27 cellular contexts compared by ENCODE assay signal in genomic region chr20:58903636-58904035, GRCh38. TPM values are rescaled to one million over a fixed set of nuclear protein-coding genes. Genes with fewer than 3 reads are reported as not detected.
DNase-seq lines count a peak whose midpoint lies in the region; ATAC-seq, FAIRE-seq and TF ChIP-seq lines count a peak whose summit lies in the region.
"Had no signal": no experiment of that assay in that cellular context is flagged by ENCODE, and none has a peak within 500 bp of the region (broad histone marks: within the 10 kb centered on the region; RNA-seq: fewer than 3 reads in every experiment).

No MANE protein-coding gene starts in this region.

- no peak overlapping the region for H2BK5ac ChIP-seq in H1 (ENCODE audit: low read depth, low read length)

- CTCF ChIA-PET in H1 (lab: Charles Lee; ENCODE audit: partially characterized antibody): interaction anchor here (0.5 to 1.1 kb wide), 5 partner anchors 33 to 552 kb away, joined by 3 read pairs; no protein-coding TSS in a partner anchor

- no peak overlapping the region for H3K56ac ChIP-seq in H1 (replicated peaks; ENCODE audit: insufficient read length, low read depth, low read length)

- peak overlapping the region; percentile 61 for H3K27ac Mint-ChIP-seq in stimulated activated effector memory CD8-positive, alpha-beta T cell treated with anti-CD3 and anti-CD28 coated beads, Interleukin-12 subunit alpha, Interleukin-12 subunit beta, amount 100 ng/mL, for 72 hours

- no peak overlapping the region for H2AFZ ChIP-seq in H1 (ENCODE audit: low read length)

- H3K36me3 Mint-ChIP-seq in stimulated activated effector memory CD8-positive, alpha-beta T cell treated with anti-CD3 and anti-CD28 coated beads, Interleukin-12 subunit alpha, Interleukin-12 subunit beta, amount 100 ng/mL, for 72 hours: peaks cover 99% of the 10 kb centered on the region

- H3K79me1 ChIP-seq in H1 (ENCODE audit: low read depth, low read length): peaks cover 3% of the 10 kb centered on the region

- no peak overlapping the region for H2BK20ac ChIP-seq in H1 (ENCODE audit: low read length)

- H2BK15ac ChIP-seq in H1 (ENCODE audit: low read length): no peak overlapping the region

- H3K4me2 ChIP-seq in H1 (ENCODE audit: insufficient read depth in 1 of 2, low read depth in 2 of 2, low read length in 2 of 2): no peak overlapping the region

- H2AK5ac ChIP-seq in H1 (ENCODE audit: low read depth, low read length): no peak overlapping the region

- no peak for TF ChIP-seq RAD21 in H1 (IDR thresholded peaks at IDR 0.05 in 1 of 2, conservative IDR thresholded peaks at IDR 0.05 in 1 of 2; ENCODE audit: low read depth in 2 of 2, low read length in 2 of 2)

- H3K4me3 Mint-ChIP-seq in stimulated activated effector memory CD8-positive, alpha-beta T cell treated with anti-CD3 and anti-CD28 coated beads, Interleukin-12 subunit alpha, Interleukin-12 subunit beta, amount 100 ng/mL, for 72 hours: no peak overlapping the region
- H3K4me3 Mint-ChIP-seq: H9; stimulated activated naive CD8-positive, alpha-beta T cell treated with anti-CD3 and anti-CD28 coated beads, Interleukin-15, amount 100 ng/mL, for 72 hours had no signal

- H2BK120ac ChIP-seq in H1 (replicated peaks; ENCODE audit: low read depth, low read length): no peak overlapping the region

- no peak overlapping the region for H3K18ac ChIP-seq in H1 (ENCODE audit: extremely low read depth, low read length)

- FAIRE-seq in HTR-8/SVneo (lab: Jason Lieb, UNC) (peak; percentile 80), H1 (lab: Jason Lieb, UNC) (no peak)

- intact Hi-C loops in left cardiac atrium (cut with DNase I): no loop called here

- ATAC-seq in left cardiac atrium (no peak), HG03439 (IDR thresholded peaks at IDR 0.05; ENCODE audit: unreplicated experiment) (no peak)
- no peak for ATAC-seq in stimulated activated effector memory CD8-positive, alpha-beta T cell treated with anti-CD3 and anti-CD28 coated beads, Interleukin-12 subunit alpha, Interleukin-12 subunit beta, amount 100 ng/mL, for 72 hours
- ATAC-seq: mucosa of descending colon; stimulated activated naive CD8-positive, alpha-beta T cell treated with anti-CD3 and anti-CD28 coated beads, Interleukin-15, amount 100 ng/mL, for 72 hours had no signal

- peaks cover 0 to 54% of the 10 kb centered on the region in 2 experiments; a peak in 3 of 4 replicates for H3K79me2 ChIP-seq in H1 (ENCODE audit: control insufficient read depth in 1 of 2, insufficient read depth in 2 of 2, low read length in 2 of 2)

- no peak overlapping the region for H4K8ac ChIP-seq in H1 (ENCODE audit: extremely low read depth, insufficient read depth, low read length)

- no peak overlapping the region for H3K14ac ChIP-seq in H1 (ENCODE audit: insufficient read length)

- H4K20me1 ChIP-seq in H1 (replicated peaks in 1 of 2; ENCODE audit: control insufficient read depth in 1 of 2, insufficient read depth in 2 of 2, low read length in 2 of 2): peaks cover 11 to 42% of the 10 kb centered on the region in 2 experiments

- H3K9ac ChIP-seq in H1 (replicated peaks in 1 of 4; ENCODE audit: extremely low read depth in 1 of 4, low read depth in 3 of 4, low read length in 3 of 4): no peak overlapping the region

- DNase-seq in cardiac muscle cell (ENCODE audit: low read depth in 1 of 2, low spot score in 1 of 2) (no peak), left cardiac atrium (no peak), HTR-8/SVneo (ENCODE audit: insufficient read length, low spot score) (no peak), H1 (ENCODE audit: low read depth in 1 of 2, low spot score in 2 of 2) (no peak), NCI-H1105 treated with DMSO at 0.1 percent for 48 hours (lab: John Stamatoyannopoulos, UW) (no peak), NCI-H1694 treated with DMSO at 0.1 percent for 48 hours (lab: John Stamatoyannopoulos, UW) (no peak)
- DNase-seq in stimulated activated effector memory CD8-positive, alpha-beta T cell treated with anti-CD3 and anti-CD28 coated beads, Interleukin-12 subunit alpha, Interleukin-12 subunit beta, amount 100 ng/mL, for 72 hours (ENCODE audit: low spot score in 2 of 2): no peak
- DNase-seq: activated CD4-positive, alpha-beta T cell treated with anti-CD3 and anti-CD28 coated beads for 1 hour; activated effector memory CD4-positive, alpha-beta T cell treated with anti-CD3 and anti-CD28 coated beads, Interleukin-2, amount 50 U/mL, for 16 hours; amniotic stem cell; DMS53; dorsolateral prefrontal cortex; GDM1; H9; Karpas-422; mucosa of descending colon; NCI-H1048; NCI-H2029 treated with DMSO at 0.1 percent for 48 hours; NCI-H345; NCI-H774; stimulated activated CD4-positive, alpha-beta T cell treated with anti-CD3 and anti-CD28 coated beads, Interleukin-4, amount 100 ng/mL, for 24 hours; stimulated activated naive CD8-positive, alpha-beta T cell treated with anti-CD3 and anti-CD28 coated beads, Interleukin-15, amount 100 ng/mL, for 72 hours; SW 1271; tibial artery had no signal

- TF ChIP-seq CTCF in cardiac muscle cell (IDR thresholded peaks at IDR 0.05; ENCODE audit: low read depth, low read length) (no peak), H1 (IDR thresholded peaks at IDR 0.05; ENCODE audit: control extremely low read depth in 1 of 3, insufficient read depth in 1 of 3, low read depth in 1 of 3, low read length in 3 of 3) (no peak)

- 93% methylated on average over 8 of the region's 8 CpGs; no CpG with 5 or more reads in 1 of the 2 experiments for WGBS in H1 (ENCODE audit: extremely low coverage in 1 of 2, insufficient coverage in 1 of 2, insufficient read length in 1 of 2, insufficient replicate concordance in 2 of 2, low coverage in 1 of 2, low lambda C conversion rate in 2 of 2, missing lambda C conversion rate in 1 of 2), 2 experiments

- no peak overlapping the region for H4K5ac ChIP-seq in H1 (ENCODE audit: insufficient read length, low read depth, low read length)

- H3K27ac ChIP-seq in cardiac muscle cell (peak overlapping the region; percentile 19), H1 (ENCODE audit: low read depth, low read length) (no peak overlapping the region)
- H3K27ac ChIP-seq: neutrophil, tibial artery had no signal

- H3K23ac ChIP-seq in H1 (ENCODE audit: insufficient read length): no peak overlapping the region

- H3K4ac ChIP-seq in H1 (replicated peaks; ENCODE audit: insufficient read length, low read depth, low read length): no peak overlapping the region

- no peaks in the 10 kb centered on the region for H3K9me3 Mint-ChIP-seq in stimulated activated effector memory CD8-positive, alpha-beta T cell treated with anti-CD3 and anti-CD28 coated beads, Interleukin-12 subunit alpha, Interleukin-12 subunit beta, amount 100 ng/mL, for 72 hours
- H3K9me3 Mint-ChIP-seq: H9; stimulated activated naive CD8-positive, alpha-beta T cell treated with anti-CD3 and anti-CD28 coated beads, Interleukin-15, amount 100 ng/mL, for 72 hours had no signal

- H3K4me1 ChIP-seq in cardiac muscle cell (ENCODE audit: low read depth) (peaks cover 56% of the 10 kb centered on the region), H1 (replicated peaks in 1 of 4; ENCODE audit: control insufficient read depth in 3 of 4, insufficient read depth in 4 of 4, low read length in 3 of 4) (peaks cover 6 to 12% (median 10%) of the 10 kb centered on the region in 4 experiments)

- POLR2A ChIA-PET in H1 (lab: Charles Lee; ENCODE audit: partially characterized antibody): interaction anchor here (0.7 to 1.3 kb wide), 3 partner anchors 9 to 90 kb away, joined by 3 to 5 read pairs (median 3); no protein-coding TSS in a partner anchor

- no peak overlapping the region for H4K91ac ChIP-seq in H1 (replicated peaks; ENCODE audit: insufficient read length, low read length)

- H3K9me3 ChIP-seq in cardiac muscle cell (ENCODE audit: low read depth) (no peaks in the 10 kb centered on the region), H1 (ENCODE audit: insufficient read depth in 2 of 2, low read depth in 1 of 2, low read length in 1 of 2) (no peaks in the 10 kb centered on the region)
- H3K9me3 ChIP-seq: mucosa of descending colon, neutrophil, tibial artery had no signal

- H3K4me1 Mint-ChIP-seq in stimulated activated effector memory CD8-positive, alpha-beta T cell treated with anti-CD3 and anti-CD28 coated beads, Interleukin-12 subunit alpha, Interleukin-12 subunit beta, amount 100 ng/mL, for 72 hours: peaks cover 72% of the 10 kb centered on the region

- H3K36me3 ChIP-seq in cardiac muscle cell (peaks cover 45% of the 10 kb centered on the region), H1 (ENCODE audit: control insufficient read depth in 2 of 4, insufficient read depth in 4 of 4, low read length in 3 of 4) (peaks cover 34 to 73% (median 58%) of the 10 kb centered on the region in 4 experiments)

- TF ChIP-seq POLR2A in H1 (IDR thresholded peaks at IDR 0.05; ENCODE audit: control extremely low read depth in 1 of 2, low read depth in 2 of 2, low read length in 2 of 2): no peak

- no peak overlapping the region for H2BK12ac ChIP-seq in H1 (ENCODE audit: low read depth, low read length)

- no peak for TF ChIP-seq EP300 in H1 (IDR thresholded peaks at IDR 0.05; ENCODE audit: borderline replicate concordance in 1 of 2, low read depth in 2 of 2, low read length in 2 of 2)

- no peak overlapping the region for H3K4me3 ChIP-seq in cardiac muscle cell
- H3K4me3 ChIP-seq in H1 (ENCODE audit: extremely low read depth in 1 of 4, insufficient read depth in 2 of 4, low read depth in 3 of 4, low read length in 4 of 4): no peak overlapping the region
- H3K4me3 ChIP-seq: dorsolateral prefrontal cortex, mucosa of descending colon, tibial artery had no signal

- H3K23me2 ChIP-seq in H1 (ENCODE audit: low read depth, low read length): no peaks in the 10 kb centered on the region; the same call in 1 of the 2 replicates

- no peaks in the 10 kb centered on the region for H3K27me3 ChIP-seq in cardiac muscle cell
- H3K27me3 ChIP-seq in H1 (replicated peaks in 1 of 4; ENCODE audit: control insufficient read depth in 3 of 4, extremely low read depth in 1 of 4, insufficient read depth in 3 of 4, low read length in 3 of 4): no peaks in the 10 kb centered on the region
- H3K27me3 ChIP-seq: dorsolateral prefrontal cortex, neutrophil, tibial artery had no signal

RNA-seq across cellular contexts. Expression of gene GNAS, which starts 51.1 kb away (rescaled TPM):
- total RNA-seq in cardiac muscle cell (1,319 and 1,641 TPM in 2 replicates), left cardiac atrium (1,000 to 10,000 TPM; 1,020 to 1,609 TPM)
- polyA plus RNA-seq in cardiac muscle cell (2,522 and 2,744 TPM in 2 replicates), H1 (2011; rRNA removed) (1,613 and 2,238 TPM in 2 replicates)
- 989 and 1,039 TPM in 2 replicates for total RNA-seq in H1 (2021; fragmentation: NEBNext Ultra II Directional; extraction: Animal tissue kit (Norgen Biotek cat#: 25700))
- 1,327 TPM for polyA plus RNA-seq in H1 (2011; cell fraction: cytosol; rRNA removed)
- polyA plus RNA-seq in H1 (2011; cell fraction: nucleus; rRNA removed): 1,703 TPM
- polyA plus RNA-seq in H1 (2012, experiment 1 of 2): 953 to 1,220 TPM (median 1,156 TPM) in 4 replicates
- 998 TPM for polyA plus RNA-seq in H1 (2012, experiment 2 of 2)
- 696 TPM for polyA plus RNA-seq in H1 (2013, experiment 1 of 2)
- polyA plus RNA-seq in H1 (2013, experiment 2 of 2): 746 TPM
- polyA minus RNA-seq in H1 (2011; rRNA and poly(A)+ RNA removed): 1,072 and 1,265 TPM in 2 replicates
- polyA minus RNA-seq in H1 (2011; cell fraction: cytosol; rRNA and poly(A)+ RNA removed): 673 TPM
- polyA minus RNA-seq in H1 (2011; cell fraction: nucleus; rRNA and poly(A)+ RNA removed): 539 TPM

RNA-seq across cellular contexts. Expression of gene GNAS-AS1, which starts 52.9 kb away (rescaled TPM):
- 1.3 and 1.8 TPM in 2 replicates for total RNA-seq in cardiac muscle cell
- polyA plus RNA-seq in cardiac muscle cell: 1.3 and 1.4 TPM in 2 replicates
- total RNA-seq in left cardiac atrium: under 1 TPM; 0.37 to 0.80 TPM
- total RNA-seq in H1 (2021; fragmentation: NEBNext Ultra II Directional; extraction: Animal tissue kit (Norgen Biotek cat#: 25700)): 11.7 and 13.7 TPM in 2 replicates
- polyA plus RNA-seq in H1 (2011; rRNA removed): 4.7 and 5.4 TPM in 2 replicates
- 5.8 TPM for polyA plus RNA-seq in H1 (2011; cell fraction: cytosol; rRNA removed)
- polyA plus RNA-seq in H1 (2011; cell fraction: nucleus; rRNA removed): 15.2 TPM
- 4.0 to 6.0 TPM (median 5.4 TPM) in 4 replicates for polyA plus RNA-seq in H1 (2012, experiment 1 of 2)
- polyA plus RNA-seq in H1 (2012, experiment 2 of 2): 4.3 TPM
- polyA plus RNA-seq in H1 (2013, experiment 1 of 2): 2.2 TPM
- polyA plus RNA-seq in H1 (2013, experiment 2 of 2): 2.1 TPM
- 5.8 and 6.2 TPM in 2 replicates for polyA minus RNA-seq in H1 (2011; rRNA and poly(A)+ RNA removed)
- 7.9 TPM for polyA minus RNA-seq in H1 (2011; cell fraction: cytosol; rRNA and poly(A)+ RNA removed)
- 20.0 TPM for polyA minus RNA-seq in H1 (2011; cell fraction: nucleus; rRNA and poly(A)+ RNA removed)
- total RNA-seq: HT-29 had no signal
